In the genomic region with DNA sequence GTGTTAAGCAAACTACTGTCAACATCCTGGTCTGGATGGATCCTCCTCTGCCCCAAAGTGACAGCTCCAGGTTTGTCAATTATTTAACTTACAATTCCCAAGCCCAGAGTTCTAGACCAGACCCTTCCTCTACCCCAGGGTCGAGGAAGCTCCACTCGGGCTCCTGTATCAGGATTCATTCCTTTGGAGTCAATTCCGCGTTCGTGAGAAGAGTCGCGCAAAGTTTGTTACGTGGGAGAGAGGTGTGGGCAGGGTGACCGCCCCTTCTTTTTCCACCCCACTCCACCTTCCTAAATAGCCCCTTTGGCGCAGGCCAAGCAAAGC, we compare ENCODE assay signal across 8 cellular contexts. TPM values are rescaled to one million over a fixed set of nuclear protein-coding genes. Genes with fewer than 3 reads are reported as not detected.
DNase-seq lines count a peak whose midpoint lies in the region; ATAC-seq and TF ChIP-seq lines count a peak whose summit lies in the region.

No MANE protein-coding gene starts in this region.

- no peaks in the 10 kb centered on the region for H3K27me3 ChIP-seq in right atrium auricular region
- no peaks in the 10 kb centered on the region for H3K27me3 ChIP-seq in mammary epithelial cell (ENCODE audit: insufficient read depth, low read length)
- H3K27me3 ChIP-seq in aorta (ENCODE audit: control insufficient read depth in 1 of 2, insufficient read depth in 2 of 2, low read length in 1 of 2): no peaks in the 10 kb centered on the region

- peak overlapping the region; percentile 91 for H3K27ac Mint-ChIP-seq in mesothelial cell of epicardium

- intact Hi-C loops in left ventricle myocardium superior (cut with micrococcal nuclease): no loop called here
- intact Hi-C loops in mammary epithelial cell (cut with micrococcal nuclease): loop anchor here (5.0 kb wide), 1 partner anchor 316 kb away; no protein-coding TSS in a partner anchor
- intact Hi-C loops in aorta (cut with DNase I): no loop called here

- H3K4me3 ChIP-seq in right atrium auricular region: peak overlapping the region; percentile 88 to 98
- H3K4me3 ChIP-seq in mammary epithelial cell (replicated peaks in 1 of 3; ENCODE audit: insufficient read depth in 1 of 3, low read depth in 2 of 3, low read length in 3 of 3): peak overlapping the region; percentile 71 to 94 (median 81)
- H3K4me3 ChIP-seq in aorta (ENCODE audit: low read length in 2 of 2): peak overlapping the region; percentile 65 to 74

- H3K4me3 Mint-ChIP-seq in mesothelial cell of epicardium: peak overlapping the region; percentile 96

- peaks cover 18% of the 10 kb centered on the region for H3K4me1 Mint-ChIP-seq in mesothelial cell of epicardium

- ATAC-seq in left ventricle myocardium superior (no peak), aorta (ENCODE audit: low FRiP score) (no peak), GM21526 (IDR thresholded peaks at IDR 0.05; ENCODE audit: low FRiP score, unreplicated experiment) (no peak)

- H3K9me3 Mint-ChIP-seq in mesothelial cell of epicardium: peaks cover 11% of the 10 kb centered on the region

- WGBS in mammary epithelial cell (ENCODE audit: low coverage, missing lambda C conversion rate): 0% methylated on average over 8 of the region's 10 CpGs
- 0% methylated on average over 10 of the region's 10 CpGs for WGBS in aorta, 2 donors

- H3K4me1 ChIP-seq in right atrium auricular region (peaks cover 0 to 40% of the 10 kb centered on the region in 2 donors), mammary epithelial cell (ENCODE audit: insufficient read depth, low read length) (peaks cover 6% of the 10 kb centered on the region), aorta (ENCODE audit: control insufficient read depth in 1 of 2, insufficient read depth in 2 of 2, low read length in 2 of 2) (peaks cover 0 to 2% of the 10 kb centered on the region in 2 donors)

- dilution Hi-C loops in mammary epithelial cell (cut with HindIII; ENCODE audit: low sequenced_read_pairs): no loop called here

- H3K27ac ChIP-seq in right atrium auricular region (peak overlapping the region; percentile 62 to 80), mammary epithelial cell (ENCODE audit: insufficient read depth, low read depth, low read length) (peak overlapping the region; percentile 63), aorta (ENCODE audit: low read depth in 1 of 2, low read length in 2 of 2) (no peak overlapping the region)

- H3K79me2 ChIP-seq in mammary epithelial cell (ENCODE audit: insufficient read depth, low read length): peaks cover 51% of the 10 kb centered on the region

- TSS peak; percentile 52 for BruUV-seq in mammary epithelial cell (replicated peaks; lab: Mats Ljungman, UMichigan)

- H3K36me3 Mint-ChIP-seq in mesothelial cell of epicardium: no peaks in the 10 kb centered on the region

- H3K4me2 ChIP-seq in mammary epithelial cell (ENCODE audit: insufficient read depth, low read depth, low read length): peak overlapping the region; percentile 87

- H2AFZ ChIP-seq in mammary epithelial cell (ENCODE audit: low read depth, low read length): peak overlapping the region; percentile 79

- CTCF ChIA-PET in mammary epithelial cell (lab: Charles Lee; ENCODE audit: low non-redundant PET): no interaction called here

- H4K20me1 ChIP-seq in mammary epithelial cell (ENCODE audit: insufficient read depth, low read length): no peaks in the 10 kb centered on the region

- H3K36me3 ChIP-seq in right atrium auricular region: no peaks in the 10 kb centered on the region
- no peaks in the 10 kb centered on the region for H3K36me3 ChIP-seq in mammary epithelial cell (ENCODE audit: insufficient read depth, low read length)
- no peaks in the 10 kb centered on the region for H3K36me3 ChIP-seq in aorta (ENCODE audit: control insufficient read depth in 1 of 2, insufficient read depth in 2 of 2, low read length in 1 of 2)

- peak overlapping the region; percentile 80 for H3K9ac ChIP-seq in mammary epithelial cell (ENCODE audit: insufficient read depth, low read length)

- TF ChIP-seq CTCF in right atrium auricular region (IDR thresholded peaks at IDR 0.05): no peak
- no peak for TF ChIP-seq CTCF in mammary epithelial cell (conservative IDR thresholded peaks at IDR 0.05 in 1 of 2, IDR thresholded peaks at IDR 0.05 in 1 of 2; ENCODE audit: extremely low read depth in 1 of 2, insufficient read depth in 1 of 2, low read depth in 1 of 2, low read length in 2 of 2)
- TF ChIP-seq CTCF in mesothelial cell of epicardium (IDR thresholded peaks at IDR 0.05; ENCODE audit: unreplicated experiment): no peak

- DNase-seq in right atrium auricular region (ENCODE audit: low spot score): no peak
- DNase-seq in left ventricle myocardium superior: no peak
- no peak for DNase-seq in mammary epithelial cell
- no peak for DNase-seq in mesothelial cell of epicardium (ENCODE audit: low spot score in 2 of 2, unreplicated experiment in 2 of 2)
- no peak for DNase-seq in aorta
- no peak for DNase-seq in stimulated activated CD4-positive, alpha-beta T cell treated with anti-CD3 and anti-CD28 coated beads, Interleukin-2, amount 100 ng/mL, for 24 hours
- no peak for DNase-seq in superior temporal gyrus (ENCODE audit: extremely low spot score)

- no peaks in the 10 kb centered on the region for H3K9me3 ChIP-seq in right atrium auricular region
- no peaks in the 10 kb centered on the region for H3K9me3 ChIP-seq in mammary epithelial cell (replicated peaks; ENCODE audit: insufficient read depth, low read length)
- H3K9me3 ChIP-seq in aorta (ENCODE audit: control insufficient read depth, low read length): no peaks in the 10 kb centered on the region

- in situ Hi-C loops in mammary epithelial cell (cut with MboI; ENCODE audit: low sequenced_read_pairs in 2 of 2): no loop called here

- no peaks in the 10 kb centered on the region for H3K27me3 Mint-ChIP-seq in mesothelial cell of epicardium (ENCODE audit: low read depth)

RNA-seq across cellular contexts. Expression of a gene that starts 0.5 kb away (rescaled TPM):
- total RNA-seq in right atrium auricular region (10 to 100 TPM; 32.9 to 36.6 TPM), left ventricle myocardium superior (55.1 TPM), mammary epithelial cell (10 to 100 TPM; 64.3 to 85.9 TPM), mesothelial cell of epicardium (69.9 to 74.7 TPM (median 71.5 TPM) in 3 replicates), aorta (100 to 1,000 TPM; 118 to 119 TPM)
- polyA plus RNA-seq in mammary epithelial cell (8.3 TPM), aorta (10 to 100 TPM; 13.1 to 21.7 TPM)
- polyA minus RNA-seq in mammary epithelial cell: 36.8 TPM

Comparison
In these comparisons a context has a peak if more than half of its experiments do, and no peak if none do; other contexts are left out.
1. H3K27ac ChIP-seq: peak in right atrium auricular region (2 of 2) and mammary epithelial cell (single experiment); none in aorta (0 of 2).
2. Peak in every context shown above with its lines, with median percentiles within 50 percentile points of each other: H3K4me3 ChIP-seq.